ENCODE assay signal across 32 cellular contexts in genomic region chr1:96843601-96844000, GRCh38.
"Had no signal": no experiment of that assay in that cellular context is flagged by ENCODE, and none has a peak within 500 bp of the region (broad histone marks: within the 10 kb centered on the region; RNA-seq: fewer than 3 reads in every experiment).

No MANE protein-coding gene starts in this region.

- H3K36me3 Mint-ChIP-seq: activated naive CD4-positive, alpha-beta T cell treated with anti-CD3 and anti-CD28 coated beads, Interleukin-2, amount 50 U/mL, for 72 hours; brain; T-cell had no signal

- FAIRE-seq: TTC549 had no signal

- H3K27me3 Mint-ChIP-seq: activated B cell treated with CpG ODN at 0.5 μM for 24 hours; activated CD4-positive, alpha-beta T cell treated with anti-CD3 and anti-CD28 coated beads, Interleukin-2, amount 10 ng/mL, durations not matched to agents 24 days and 14 days; brain had no signal

- ATAC-seq: activated naive CD4-positive, alpha-beta T cell treated with anti-CD3 and anti-CD28 coated beads, Interleukin-2, amount 50 U/mL, for 72 hours; activated naive CD8-positive, alpha-beta T cell treated with anti-CD3 and anti-CD28 coated beads, Interleukin-2, amount 50 U/mL, for 24 hours; activated T-cell treated with anti-CD3 and anti-CD28 coated beads, Interleukin-2, amount 50 U/mL, for 4 hours; Panc1; Right ventricle myocardium inferior; T-cell had no signal

- H3K36me3 ChIP-seq: ascending aorta had no signal

- H3K4me3 Mint-ChIP-seq: activated B cell treated with CpG ODN at 0.5 μM for 24 hours; activated CD4-positive, alpha-beta T cell treated with anti-CD3 and anti-CD28 coated beads, Interleukin-2, amount 10 ng/mL, durations not matched to agents 24 days and 14 days; activated naive CD8-positive, alpha-beta T cell treated with anti-CD3 and anti-CD28 coated beads, Interleukin-2, amount 50 U/mL, for 24 hours; activated T-cell treated with anti-CD3 and anti-CD28 coated beads, Interleukin-2, amount 50 U/mL, for 4 hours; brain; central memory CD8-positive, alpha-beta T cell; T-cell had no signal

- H3K27me3 ChIP-seq: ascending aorta had no signal

- DNase-seq: activated B cell treated with CpG ODN at 0.5 μM for 24 hours; activated CD4-positive, alpha-beta T cell treated with anti-CD3 and anti-CD28 coated beads for 1 hour; activated CD4-positive, alpha-beta T cell treated with anti-CD3 and anti-CD28 coated beads, Interleukin-2, amount 10 ng/mL, durations not matched to agents 24 days and 14 days; activated CD4-positive, alpha-beta T cell treated with anti-CD3 and anti-CD28 coated beads, Interleukin-2, amount 50 U/mL, for 48 hours; activated CD8-positive, alpha-beta memory T cell treated with anti-CD3 and anti-CD28 coated beads for 24 hours; activated effector memory CD4-positive, alpha-beta T cell treated with anti-CD3 and anti-CD28 coated beads, Interleukin-2, amount 50 U/mL, for 16 hours; activated naive CD4-positive, alpha-beta T cell treated with Interleukin-2 at 50 U/mL for 16 hours; activated naive CD8-positive, alpha-beta T cell treated with anti-CD3 and anti-CD28 coated beads, Interleukin-2, amount 50 U/mL, for 24 hours; activated T-cell treated with anti-CD3 and anti-CD28 coated beads, Interleukin-2, amount 50 U/mL, for 4 hours; amniotic stem cell; MM.1S; NCI-H1105 treated with DMSO at 0.1 percent for 48 hours; NCI-H1436 treated with DMSO at 0.1 percent for 48 hours; NCI-H187 treated with DMSO at 0.1 percent for 48 hours; NCI-H2081 treated with DMSO at 0.1 percent for 48 hours; NCI-H345; NCI-H510A; NCI-H526 treated with DMSO at 0.1 percent for 48 hours; NCI-H82; OCI-M1; RPMI8226; T-cell; T-helper 2 cell; T1000 had no signal

- H3K27ac ChIP-seq: ascending aorta, SK-N-MC had no signal

- H3K9me3 Mint-ChIP-seq: activated CD4-positive, alpha-beta T cell treated with anti-CD3 and anti-CD28 coated beads, Interleukin-2, amount 10 ng/mL, durations not matched to agents 24 days and 14 days; activated naive CD4-positive, alpha-beta T cell treated with anti-CD3 and anti-CD28 coated beads, Interleukin-2, amount 50 U/mL, for 72 hours; activated naive CD8-positive, alpha-beta T cell treated with anti-CD3 and anti-CD28 coated beads, Interleukin-2, amount 50 U/mL, for 24 hours; activated T-cell treated with anti-CD3 and anti-CD28 coated beads, Interleukin-2, amount 50 U/mL, for 4 hours; brain; central memory CD8-positive, alpha-beta T cell; T-cell had no signal

- H3K4me1 Mint-ChIP-seq: activated B cell treated with CpG ODN at 0.5 μM for 24 hours; activated CD4-positive, alpha-beta T cell treated with anti-CD3 and anti-CD28 coated beads, Interleukin-2, amount 10 ng/mL, durations not matched to agents 24 days and 14 days; activated naive CD8-positive, alpha-beta T cell treated with anti-CD3 and anti-CD28 coated beads, Interleukin-2, amount 50 U/mL, for 24 hours; brain; central memory CD8-positive, alpha-beta T cell; T-cell had no signal

- H3K27ac Mint-ChIP-seq: activated B cell treated with CpG ODN at 0.5 μM for 24 hours; activated CD4-positive, alpha-beta T cell treated with anti-CD3 and anti-CD28 coated beads, Interleukin-2, amount 10 ng/mL, durations not matched to agents 24 days and 14 days; activated naive CD8-positive, alpha-beta T cell treated with anti-CD3 and anti-CD28 coated beads, Interleukin-2, amount 50 U/mL, for 24 hours; T-cell had no signal

- H3K4me3 ChIP-seq: ascending aorta, SK-N-MC had no signal

- H3K4me1 ChIP-seq: ascending aorta had no signal

- H3K9me3 ChIP-seq: ascending aorta had no signal
